Comparison of ENCODE assay signal across 11 cellular contexts in the genomic region with DNA sequence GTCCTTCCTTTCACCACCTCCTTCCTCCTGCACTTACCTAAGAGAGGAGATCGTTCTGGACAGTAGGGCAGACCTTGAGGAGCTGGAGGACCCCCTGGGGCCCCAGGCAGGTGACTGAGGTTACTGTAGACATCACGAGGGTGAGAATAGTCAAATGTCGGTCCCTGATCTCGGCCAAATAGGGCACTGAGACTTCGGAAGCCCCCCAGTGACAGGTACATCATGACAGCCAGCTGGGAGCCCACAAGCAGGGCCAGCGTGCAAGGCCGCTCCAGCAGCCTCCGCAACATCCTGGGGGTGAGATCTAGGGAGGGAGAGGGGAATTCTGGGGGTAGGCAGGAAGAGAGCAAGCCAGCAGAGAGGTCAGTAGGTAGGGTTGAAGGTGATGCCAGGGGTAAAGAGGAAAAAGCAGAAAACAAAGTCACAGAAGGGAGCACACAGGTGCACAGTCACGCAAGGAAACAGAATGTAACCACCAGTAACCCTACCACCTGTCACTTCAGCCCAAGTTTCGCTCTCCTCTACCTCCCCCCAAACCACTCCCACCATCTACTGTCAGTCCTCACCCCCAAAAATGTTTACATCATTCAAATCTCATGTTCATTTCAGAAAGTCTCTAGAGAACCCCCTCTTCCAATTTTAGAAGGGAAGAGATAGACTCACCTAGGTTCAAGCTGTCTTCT. TPM values are rescaled to one million over a fixed set of nuclear protein-coding genes. Genes with fewer than 3 reads are reported as not detected.
DNase-seq lines count a peak whose midpoint lies in the region; ATAC-seq and TF ChIP-seq lines count a peak whose summit lies in the region.
"Had no signal": no experiment of that assay in that cellular context is flagged by ENCODE, and none has a peak within 500 bp of the region (broad histone marks: within the 10 kb centered on the region; RNA-seq: fewer than 3 reads in every experiment).

No MANE protein-coding gene starts in this region.

- H3K27me3 ChIP-seq in ascending aorta (no peaks in the 10 kb centered on the region), mesenchymal stem cell (ENCODE audit: control insufficient read depth in 1 of 2, insufficient read depth in 1 of 2, low read length in 2 of 2) (no peaks in the 10 kb centered on the region), upper lobe of left lung (no peaks in the 10 kb centered on the region)
- H3K27me3 ChIP-seq: pancreas had no signal

- peaks cover 75% of the 10 kb centered on the region for H3K4me1 Mint-ChIP-seq in activated naive CD4-positive, alpha-beta T cell treated with anti-CD3 and anti-CD28 coated beads, Interleukin-2, amount 50 U/mL, for 24 hours

- peak overlapping the region in 1 of 2 donors; percentile 93 for H3K4me3 ChIP-seq in ascending aorta
- H3K4me3 ChIP-seq in mesenchymal stem cell (ENCODE audit: insufficient read depth in 1 of 2, low read depth in 1 of 2, low read length in 2 of 2): peak overlapping the region in 1 of 2 experiments; percentile 97
- H3K4me3 ChIP-seq in upper lobe of left lung: peak overlapping the region in 2 of 4 donors; percentile 64 to 77

- no peak for DNase-seq in activated naive CD4-positive, alpha-beta T cell treated with Interleukin-2 at 50 U/mL for 16 hours
- DNase-seq in ascending aorta (ENCODE audit: low spot score in 2 of 2): no peak
- DNase-seq in mesenchymal stem cell: no peak
- no peak for DNase-seq in upper lobe of left lung
- DNase-seq in ACHN: no peak
- DNase-seq in inferior parietal cortex (ENCODE audit: extremely low spot score): no peak
- DNase-seq: NCI-H510A, pancreas had no signal

- no peak overlapping the region for H2BK120ac ChIP-seq in mesenchymal stem cell (ENCODE audit: low read depth, low read length)

- H3K4me3 Mint-ChIP-seq in activated naive CD4-positive, alpha-beta T cell treated with anti-CD3 and anti-CD28 coated beads, Interleukin-2, amount 50 U/mL, for 24 hours: peak overlapping the region; percentile 100

- peak overlapping the region; percentile 96 for H3K9ac ChIP-seq in mesenchymal stem cell (ENCODE audit: low read length)

- H3K36me3 ChIP-seq in ascending aorta (peaks cover 33 to 43% of the 10 kb centered on the region in 2 donors), mesenchymal stem cell (ENCODE audit: control insufficient read depth in 1 of 2, insufficient read depth in 2 of 2, low read depth in 1 of 2, low read length in 2 of 2) (peaks cover 41 to 42% of the 10 kb centered on the region in 2 experiments), upper lobe of left lung (peaks cover 22 to 50% (median 38%) of the 10 kb centered on the region in 4 donors)

- peak overlapping the region; percentile 100 for H3K27ac Mint-ChIP-seq in activated naive CD4-positive, alpha-beta T cell treated with anti-CD3 and anti-CD28 coated beads, Interleukin-2, amount 50 U/mL, for 24 hours

- no peak overlapping the region for H4K8ac ChIP-seq in mesenchymal stem cell (ENCODE audit: low read length)

- in situ Hi-C loops in ACHN (cut with HindIII; ENCODE audit: low pct_ligation_motif_present, low pct_unique_long_range_greater_than_20kb, low sequenced_read_pairs): no loop called here

- H3K36me3 Mint-ChIP-seq in activated naive CD4-positive, alpha-beta T cell treated with anti-CD3 and anti-CD28 coated beads, Interleukin-2, amount 50 U/mL, for 24 hours: peaks cover 18% of the 10 kb centered on the region

- no peak overlapping the region for H2AFZ ChIP-seq in mesenchymal stem cell (ENCODE audit: low read depth, low read length)

- 93% methylated on average over 10 of the region's 10 CpGs for WGBS in mesenchymal stem cell
- 88 to 91% methylated on average over 10 of the region's 10 CpGs for WGBS in upper lobe of left lung, 2 donors

- H3K9me3 ChIP-seq in ascending aorta: no peaks in the 10 kb centered on the region
- H3K9me3 ChIP-seq in mesenchymal stem cell (ENCODE audit: control insufficient read depth, low read length): no peaks in the 10 kb centered on the region
- H3K9me3 ChIP-seq in upper lobe of left lung: no peaks in the 10 kb centered on the region
- H3K9me3 ChIP-seq: pancreas had no signal

- TF ChIP-seq EP300 in upper lobe of left lung (IDR thresholded peaks at IDR 0.05): no peak

- no peak overlapping the region for H2BK5ac ChIP-seq in mesenchymal stem cell (ENCODE audit: low read depth, low read length, poor library complexity, severe bottlenecking)

- no peak overlapping the region for H2BK12ac ChIP-seq in mesenchymal stem cell (ENCODE audit: low read length in 2 of 2)

- H2BK15ac ChIP-seq in mesenchymal stem cell (ENCODE audit: low read depth, poor library complexity, severe bottlenecking): no peak overlapping the region

- no peak for ATAC-seq in upper lobe of left lung (ENCODE audit: low FRiP score in 2 of 2)
- ATAC-seq in HG03196 (IDR thresholded peaks at IDR 0.05; ENCODE audit: unreplicated experiment): no peak

- H3K27ac ChIP-seq in ascending aorta (peak overlapping the region; percentile 87 to 96), mesenchymal stem cell (ENCODE audit: low read length, poor library complexity, severe bottlenecking) (no peak overlapping the region), upper lobe of left lung (peak overlapping the region; percentile 83 to 94 (median 93))

- H3K79me1 ChIP-seq in mesenchymal stem cell (replicated peaks; ENCODE audit: low read length, poor library complexity, severe bottlenecking): peaks cover 32% of the 10 kb centered on the region

- no peak for TF ChIP-seq POLR2A in upper lobe of left lung (IDR thresholded peaks at IDR 0.05)

- H3K27me3 Mint-ChIP-seq in activated naive CD4-positive, alpha-beta T cell treated with anti-CD3 and anti-CD28 coated beads, Interleukin-2, amount 50 U/mL, for 24 hours: no peaks in the 10 kb centered on the region

- H2AK5ac ChIP-seq in mesenchymal stem cell (ENCODE audit: low read length, severe bottlenecking): no peak overlapping the region

- TF ChIP-seq CTCF in ascending aorta (IDR thresholded peaks at IDR 0.05): no peak
- TF ChIP-seq CTCF in upper lobe of left lung (IDR thresholded peaks at IDR 0.05): no peak

- intact Hi-C loops in ascending aorta (cut with DNase I): no loop called here

- no peak overlapping the region for H3K14ac ChIP-seq in mesenchymal stem cell (ENCODE audit: low read length in 2 of 2)

- H3K4me2 ChIP-seq in mesenchymal stem cell (ENCODE audit: low read length, poor library complexity, severe bottlenecking): peak overlapping the region; percentile 95

- H3K4me1 ChIP-seq in ascending aorta: peaks cover 0 to 19% of the 10 kb centered on the region in 2 donors
- peaks cover 19% of the 10 kb centered on the region for H3K4me1 ChIP-seq in mesenchymal stem cell (ENCODE audit: control insufficient read depth, insufficient read depth, low read depth, low read length)
- H3K4me1 ChIP-seq in upper lobe of left lung: peaks cover 19 to 29% (median 24%) of the 10 kb centered on the region in 4 donors

- no peak overlapping the region for H3K23ac ChIP-seq in mesenchymal stem cell (ENCODE audit: low read length in 2 of 2)

- H4K91ac ChIP-seq in mesenchymal stem cell (ENCODE audit: low read length): no peak overlapping the region

- H3K9me3 Mint-ChIP-seq in activated naive CD4-positive, alpha-beta T cell treated with anti-CD3 and anti-CD28 coated beads, Interleukin-2, amount 50 U/mL, for 24 hours: no peaks in the 10 kb centered on the region

- no peak overlapping the region for H3K18ac ChIP-seq in mesenchymal stem cell (ENCODE audit: low read depth in 1 of 2, low read length in 2 of 2)

- no peak overlapping the region for H3K4ac ChIP-seq in mesenchymal stem cell (ENCODE audit: low read depth in 1 of 2, low read length in 2 of 2)

RNA-seq across cellular contexts. Expression of a gene that starts 1.4 kb away (rescaled TPM):
- 26.9 TPM for total RNA-seq in ascending aorta
- polyA plus RNA-seq in mesenchymal stem cell (2013, experiment 1 of 2): 34.5 TPM
- 34.5 TPM for polyA plus RNA-seq in mesenchymal stem cell (2013, experiment 2 of 2)
- 10 to 100 TPM; 12.3 to 37.1 (median 27.2) TPM for total RNA-seq in upper lobe of left lung

RNA-seq across cellular contexts. Expression of a gene that starts 9.7 kb away (rescaled TPM):
- total RNA-seq in ascending aorta (4.8 TPM), upper lobe of left lung (10 to 100 TPM; 19.5 to 48.2 (median 26.6) TPM)
- 9.8 TPM for polyA plus RNA-seq in mesenchymal stem cell (2013, experiment 1 of 2)
- 8.2 TPM for polyA plus RNA-seq in mesenchymal stem cell (2013, experiment 2 of 2)

RNA-seq across cellular contexts. Expression of a gene that starts 16.6 kb away (rescaled TPM):
- total RNA-seq in ascending aorta: 31.9 TPM
- polyA plus RNA-seq in mesenchymal stem cell (2013, experiment 1 of 2): 13.9 TPM
- 14.1 TPM for polyA plus RNA-seq in mesenchymal stem cell (2013, experiment 2 of 2)
- 10 to 100 TPM; 14.1 to 48.2 (median 21.8) TPM for total RNA-seq in upper lobe of left lung

RNA-seq across cellular contexts. Expression of a gene that starts 22.1 kb away (rescaled TPM):
- total RNA-seq in ascending aorta: 3.3 TPM
- polyA plus RNA-seq in mesenchymal stem cell (2013, experiment 1 of 2): 107 TPM
- polyA plus RNA-seq in mesenchymal stem cell (2013, experiment 2 of 2): 103 TPM
- total RNA-seq in upper lobe of left lung: 10 to 100 TPM; 32.5 to 95.6 (median 75.6) TPM

RNA-seq across cellular contexts. Expression of a gene that starts 22.9 kb away (rescaled TPM):
- total RNA-seq in ascending aorta (109 TPM), upper lobe of left lung (10 to 100 TPM in 1 of 6 donors, 1 to 10 TPM in 4, under 1 TPM in 1; 0.91 to 18.6 (median 3.0) TPM)
- polyA plus RNA-seq in mesenchymal stem cell (2013, experiment 1 of 2): 0.03 TPM
- polyA plus RNA-seq in mesenchymal stem cell (2013, experiment 2 of 2): 0.12 TPM
- total RNA-seq: H4 had no signal
